ENCODE assay signal across 28 cellular contexts in genomic region chr7:154415709-154416399, GRCh38.
"Had no signal": no experiment of that assay in that cellular context is flagged by ENCODE, and none has a peak within 500 bp of the region (broad histone marks: within the 10 kb centered on the region; RNA-seq: fewer than 3 reads in every experiment).

No MANE protein-coding gene starts in this region.

- H3K27ac ChIP-seq: left ventricle myocardium inferior, neural progenitor cell, neutrophil, parathyroid adenoma, right atrium auricular region, skin epidermis, stomach, suprapubic skin, thoracic aorta, tibial artery, uterus had no signal

- FAIRE-seq: islet of Langerhans had no signal

- H3K27me3 ChIP-seq: neural progenitor cell, neutrophil, right atrium auricular region, stomach, suprapubic skin, tibial artery, uterus had no signal

- ATAC-seq: natural killer cell; sciatic nerve; stimulated activated naive B cell treated with anti-CD40 and anti-IgM and Interleukin-4, amounts not matched to agents 10 μg/mL and 1 μg/mL and 100 μg/mL, for 72 hours; stimulated activated naive CD8-positive, alpha-beta T cell treated with anti-CD3 and anti-CD28 coated beads, Interleukin-15, Interleukin-2, amounts not matched to agents 100 U/mL and 50 U/mL, for 24 hours had no signal

- H3K36me3 ChIP-seq: left ventricle myocardium inferior, neural progenitor cell, neutrophil, right atrium auricular region, stomach, suprapubic skin, thoracic aorta, tibial artery, uterus had no signal

- H3K4me1 ChIP-seq: left ventricle myocardium inferior, neural progenitor cell, parathyroid adenoma, right atrium auricular region, stomach, suprapubic skin, tibial artery, uterus had no signal

- H3K9me3 ChIP-seq: left ventricle myocardium inferior, neutrophil, right atrium auricular region, stomach, suprapubic skin, thoracic aorta, tibial artery, uterus had no signal

- H3K4me3 ChIP-seq: left ventricle myocardium inferior, lung, neural progenitor cell, right atrium auricular region, skin epidermis, stomach, suprapubic skin, thoracic aorta, tibial artery, uterus had no signal

- DNase-seq: hypothalamus; immature natural killer cell; left ventricle myocardium inferior; mesendoderm; naive B cell; natural killer cell; nephron progenitor cell; occipital lobe; stimulated activated CD4-positive, alpha-beta T cell treated with anti-CD3 and anti-CD28 coated beads, Interleukin-12 subunit alpha, Interleukin-12 subunit beta, amount 100 ng/mL, for 4 hours; stimulated activated CD4-positive, alpha-beta T cell treated with anti-CD3 and anti-CD28 coated beads, Interleukin-15, amount 100 ng/mL, for 24 hours; stimulated activated CD4-positive, alpha-beta T cell treated with anti-CD3 and anti-CD28 coated beads, Interleukin-2, amount 100 ng/mL, for 24 hours; stimulated activated CD4-positive, alpha-beta T cell treated with anti-CD3 and anti-CD28 coated beads, Interleukin-4, amount 100 ng/mL, for 1 hour; stimulated activated naive B cell treated with anti-CD40 and anti-IgM and Interleukin-4, amounts not matched to agents 10 μg/mL and 1 μg/mL and 100 μg/mL, for 72 hours; stimulated activated naive CD8-positive, alpha-beta T cell treated with anti-CD3 and anti-CD28 coated beads, Interleukin-15, Interleukin-2, amounts not matched to agents 100 U/mL and 50 U/mL, for 24 hours; stomach; tibial artery; trophoblast cell; uterus had no signal
